Comparison of ENCODE assay signal across 9 cellular contexts in the genomic region with DNA sequence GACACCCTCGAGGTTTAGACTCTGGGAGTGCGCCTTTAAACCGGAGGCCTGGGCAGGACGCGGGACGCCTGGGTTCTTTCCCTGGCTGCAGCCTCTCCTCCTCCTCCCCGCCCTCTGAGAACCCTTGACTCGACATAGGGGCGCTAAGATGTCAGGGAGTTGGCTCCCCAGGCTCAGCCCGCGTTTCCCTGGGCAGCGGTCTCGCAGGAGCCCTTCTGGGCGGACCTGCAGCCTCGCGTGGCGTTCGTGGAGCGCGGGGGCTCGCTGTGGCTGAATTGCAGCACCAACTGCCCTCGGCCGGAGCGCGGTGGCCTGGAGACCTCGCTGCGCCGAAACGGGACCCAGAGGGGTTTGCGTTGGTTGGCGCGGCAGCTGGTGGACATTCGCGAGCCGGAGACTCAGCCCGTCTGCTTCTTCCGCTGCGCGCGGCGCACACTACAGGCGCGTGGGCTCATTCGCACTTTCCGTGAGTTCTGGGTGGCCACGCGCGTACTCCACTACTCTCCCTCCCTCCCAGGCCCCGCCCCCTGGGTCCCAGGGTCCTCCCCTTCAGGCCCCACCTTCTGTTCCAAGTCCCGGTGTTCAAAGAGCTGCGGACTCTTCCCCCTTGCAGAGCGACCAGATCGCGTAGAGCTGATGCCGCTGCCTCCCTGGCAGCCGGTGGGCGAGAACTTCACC. TPM values are rescaled to one million over a fixed set of nuclear protein-coding genes. Genes with fewer than 3 reads are reported as not detected.
DNase-seq lines count a peak whose midpoint lies in the region; ATAC-seq and TF ChIP-seq lines count a peak whose summit lies in the region.
"Had no signal": no experiment of that assay in that cellular context is flagged by ENCODE, and none has a peak within 500 bp of the region (broad histone marks: within the 10 kb centered on the region; RNA-seq: fewer than 3 reads in every experiment).

No MANE protein-coding gene starts in this region.

- H3K36me3 ChIP-seq in BE2C, result no peaks in the 10 kb centered on the region
- peaks cover 0 to 1% of the 10 kb centered on the region in 2 donors for H3K36me3 ChIP-seq in lung (ENCODE audit: control insufficient read depth in 2 of 2, insufficient read depth in 2 of 2, low read length in 2 of 2)

- H3K27me3 ChIP-seq in BE2C, result peaks cover 86% of the 10 kb centered on the region
- no peaks in the 10 kb centered on the region for H3K27me3 ChIP-seq in lung (ENCODE audit: control insufficient read depth, insufficient read depth)

- H3K27ac ChIP-seq in lung (ENCODE audit: low read depth in 1 of 2, low read length in 1 of 2), result peak overlapping the region in 1 of 2 donors; percentile 50

- WGBS in lung, 2 donors, result 0% methylated on average over 52 to 57 of the region's 57 CpGs

- no peak for TF ChIP-seq CTCF in BE2C (IDR thresholded peaks at IDR 0.05; ENCODE audit: low read depth, low read length)
- no peak for TF ChIP-seq CTCF in choroid plexus epithelial cell (conservative IDR thresholded peaks at IDR 0.05; ENCODE audit: low read depth, low read length)
- no peak for TF ChIP-seq CTCF in lung (IDR thresholded peaks at IDR 0.05; ENCODE audit: control extremely low read depth, extremely low read depth)

- no peaks in the 10 kb centered on the region; the same call in 1 of the 2 replicates for H3K4me1 ChIP-seq in BE2C
- peaks cover 0 to 49% of the 10 kb centered on the region in 2 donors for H3K4me1 ChIP-seq in lung (ENCODE audit: control insufficient read depth in 2 of 2, insufficient read depth in 2 of 2, low read length in 2 of 2)

- no peaks in the 10 kb centered on the region for H3K9me3 Mint-ChIP-seq in T-helper 2 cell treated with Interferon-gamma antibody and Interleukin-4, amounts not matched to agents 5 μg/mL and 100 μg/mL, for 36 hours
- H3K9me3 Mint-ChIP-seq in stimulated activated naive CD8-positive, alpha-beta T cell treated with anti-CD3 and anti-CD28 coated beads, Interleukin-15, amount 100 ng/mL, for 72 hours, result no peaks in the 10 kb centered on the region

- POLR2A ChIA-PET in HEK293T (lab: Yijun Ruan, JAX), result interaction anchor here (0.7 to 4.3 kb wide), 7 partner anchors 14 to 345 kb away, joined by 3 to 41 read pairs (median 4); a partner anchor contains a TSS

- H3K9me3 ChIP-seq in BE2C, result no peaks in the 10 kb centered on the region; the same call in 1 of the 2 replicates
- peaks cover 0 to 7% of the 10 kb centered on the region in 2 donors for H3K9me3 ChIP-seq in lung (ENCODE audit: control insufficient read depth in 2 of 2, insufficient read depth in 1 of 2, low read length in 1 of 2)

- peaks cover 66% of the 10 kb centered on the region for H3K27me3 Mint-ChIP-seq in T-helper 2 cell treated with Interferon-gamma antibody and Interleukin-4, amounts not matched to agents 5 μg/mL and 100 μg/mL, for 36 hours (ENCODE audit: low read depth)
- peaks cover 87% of the 10 kb centered on the region for H3K27me3 Mint-ChIP-seq in stimulated activated naive CD8-positive, alpha-beta T cell treated with anti-CD3 and anti-CD28 coated beads, Interleukin-15, amount 100 ng/mL, for 72 hours

- CTCF ChIA-PET in HEK293T (lab: Yijun Ruan, JAX), result interaction anchor here (0.6 to 1.0 kb wide), 2 partner anchors 22 to 120 kb away, joined by 3 to 5 read pairs; no protein-coding TSS in a partner anchor

- H3K4me3 ChIP-seq in BE2C (ENCODE audit: low read depth, low read length), result peak overlapping the region; percentile 16; the same call in 1 of the 2 replicates
- H3K4me3 ChIP-seq in choroid plexus epithelial cell (ENCODE audit: low read depth, low read length), result peak overlapping the region; percentile 60
- no peak overlapping the region for H3K4me3 ChIP-seq in lung

- H3K4me3 Mint-ChIP-seq in T-helper 2 cell treated with Interferon-gamma antibody and Interleukin-4, amounts not matched to agents 5 μg/mL and 100 μg/mL, for 36 hours, result peak overlapping the region; percentile 87
- H3K4me3 Mint-ChIP-seq in stimulated activated naive CD8-positive, alpha-beta T cell treated with anti-CD3 and anti-CD28 coated beads, Interleukin-15, amount 100 ng/mL, for 72 hours, result peak overlapping the region; percentile 71 to 85

- DNase-seq in BE2C (no peak), HEK293T (ENCODE audit: extremely low spot score) (peak; percentile 64), choroid plexus epithelial cell (ENCODE audit: low read depth) (peak; percentile 59), lung (ENCODE audit: low spot score) (peak; percentile 83), cortex of kidney (lab: John Stamatoyannopoulos, UW) (no peak)
- DNase-seq in T-helper 2 cell treated with Interferon-gamma antibody and Interleukin-4, amounts not matched to agents 5 μg/mL and 100 μg/mL, for 36 hours (ENCODE audit: low spot score), result peak; percentile 54
- peak; percentile 47 to 52 for DNase-seq in stimulated activated naive CD8-positive, alpha-beta T cell treated with anti-CD3 and anti-CD28 coated beads, Interleukin-15, amount 100 ng/mL, for 72 hours

- H3K4me1 Mint-ChIP-seq in T-helper 2 cell treated with Interferon-gamma antibody and Interleukin-4, amounts not matched to agents 5 μg/mL and 100 μg/mL, for 36 hours (ENCODE audit: low read depth), result peaks cover 60% of the 10 kb centered on the region
- H3K4me1 Mint-ChIP-seq in stimulated activated naive CD8-positive, alpha-beta T cell treated with anti-CD3 and anti-CD28 coated beads, Interleukin-15, amount 100 ng/mL, for 72 hours, result peaks cover 98% of the 10 kb centered on the region

- H3K36me3 Mint-ChIP-seq in T-helper 2 cell treated with Interferon-gamma antibody and Interleukin-4, amounts not matched to agents 5 μg/mL and 100 μg/mL, for 36 hours (ENCODE audit: low read depth), result peaks cover 4% of the 10 kb centered on the region

- H3K27ac Mint-ChIP-seq in T-helper 2 cell treated with Interferon-gamma antibody and Interleukin-4, amounts not matched to agents 5 μg/mL and 100 μg/mL, for 36 hours, result no peak overlapping the region
- H3K27ac Mint-ChIP-seq in stimulated activated naive CD8-positive, alpha-beta T cell treated with anti-CD3 and anti-CD28 coated beads, Interleukin-15, amount 100 ng/mL, for 72 hours, result no peak overlapping the region

- ATAC-seq in lung (ENCODE audit: insufficient read depth, low FRiP score), result no peak
- peak; percentile 5 for ATAC-seq in stimulated activated naive CD8-positive, alpha-beta T cell treated with anti-CD3 and anti-CD28 coated beads, Interleukin-15, amount 100 ng/mL, for 72 hours
- no peak for ATAC-seq in HG02884 (IDR thresholded peaks at IDR 0.05; ENCODE audit: unreplicated experiment)

TF ChIP-seq in HEK293T, 16 proteins besides CTCF, POLR2A, EP300 and RAD21:
- TF ChIP-seq, protein P1, sequence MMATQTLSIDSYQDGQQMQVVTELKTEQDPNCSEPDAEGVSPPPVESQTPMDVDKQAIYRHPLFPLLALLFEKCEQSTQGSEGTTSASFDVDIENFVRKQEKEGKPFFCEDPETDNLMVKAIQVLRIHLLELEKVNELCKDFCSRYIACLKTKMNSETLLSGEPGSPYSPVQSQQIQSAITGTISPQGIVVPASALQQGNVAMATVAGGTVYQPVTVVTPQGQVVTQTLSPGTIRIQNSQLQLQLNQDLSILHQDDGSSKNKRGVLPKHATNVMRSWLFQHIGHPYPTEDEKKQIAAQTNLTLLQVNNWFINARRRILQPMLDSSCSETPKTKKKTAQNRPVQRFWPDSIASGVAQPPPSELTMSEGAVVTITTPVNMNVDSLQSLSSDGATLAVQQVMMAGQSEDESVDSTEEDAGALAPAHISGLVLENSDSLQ (IDR thresholded peaks at IDR 0.05), result no peak
- no peak for TF ChIP-seq FOXA1 (IDR thresholded peaks at IDR 0.05)
- TF ChIP-seq SP1 (IDR thresholded peaks at IDR 0.05), result no peak
- no peak for TF ChIP-seq SUZ12 (IDR thresholded peaks at IDR 0.05)
- TF ChIP-seq ELF4 (IDR thresholded peaks at IDR 0.05), result no peak
- no peak for TF ChIP-seq HDGF (IDR thresholded peaks at IDR 0.05; ENCODE audit: borderline replicate concordance)
- no peak for TF ChIP-seq ZNF384 (IDR thresholded peaks at IDR 0.05)
- TF ChIP-seq L3MBTL2 (conservative IDR thresholded peaks at IDR 0.05), result no peak
- TF ChIP-seq LEF1 (IDR thresholded peaks at IDR 0.05; ENCODE audit: borderline replicate concordance), result no peak
- TF ChIP-seq ARNT (IDR thresholded peaks at IDR 0.05), result no peak
- TF ChIP-seq NFRKB (IDR thresholded peaks at IDR 0.05), result no peak
- no peak for TF ChIP-seq FOXM1 (IDR thresholded peaks at IDR 0.05; ENCODE audit: borderline replicate concordance)

RNA-seq across cellular contexts. Expression of a gene that starts 1.3 kb away (rescaled TPM):
- polyA plus RNA-seq in BE2C (2012; ENCODE audit: insufficient read depth, insufficient read length, low read depth), result 0.99 TPM
- 10 to 100 TPM; 22.2 to 32.1 TPM for total RNA-seq in lung
- polyA plus RNA-seq in lung, result 10 to 100 TPM in 1 of 2 donors, 1 to 10 TPM in 1; 4.1 to 15.0 TPM

RNA-seq across cellular contexts. Expression of a gene that starts 4.3 kb away (rescaled TPM):
- 1.2 TPM for polyA plus RNA-seq in BE2C (2012; ENCODE audit: insufficient read depth, insufficient read length, low read depth)
- total RNA-seq in lung, result 10 to 100 TPM in 1 of 2 donors, 1 to 10 TPM in 1; 8.2 to 38.8 TPM
- polyA plus RNA-seq in lung, result 1 to 10 TPM; 4.6 to 8.0 TPM
- total RNA-seq: lung microvascular endothelial cell had no signal

RNA-seq across cellular contexts. Expression of a gene that starts 18.6 kb away (rescaled TPM):
- 8.0 TPM for polyA plus RNA-seq in BE2C (2012; ENCODE audit: insufficient read depth, insufficient read length, low read depth)
- 1 to 10 TPM; 3.7 to 5.1 TPM for total RNA-seq in lung
- polyA plus RNA-seq in lung, result 1 to 10 TPM; 3.0 to 6.7 TPM

RNA-seq across cellular contexts. Expression of a gene that starts 20.1 kb away (rescaled TPM):
- polyA plus RNA-seq in BE2C (2012; ENCODE audit: insufficient read depth, insufficient read length, low read depth), result 0.54 TPM
- total RNA-seq in lung, result 100 to 1,000 TPM; 179 to 191 TPM
- polyA plus RNA-seq in lung, result 100 to 1,000 TPM in 1 of 2 donors, 10 to 100 TPM in 1; 88.4 to 391 TPM

RNA-seq across cellular contexts. Expression of a gene that starts 24.8 kb away (rescaled TPM):
- 105 TPM for polyA plus RNA-seq in BE2C (2012; ENCODE audit: insufficient read depth, insufficient read length, low read depth)
- 10 to 100 TPM in 1 of 2 donors, 1 to 10 TPM in 1; 9.6 to 20.9 TPM for total RNA-seq in lung
- 10 to 100 TPM; 21.4 to 38.4 TPM for polyA plus RNA-seq in lung

Comparison
In these comparisons a context has a peak if more than half of its experiments do, and no peak if none do; other contexts are left out.
1. DNase-seq: peak in HEK293T (single experiment), T-helper 2 cell treated with Interferon-gamma antibody and Interleukin-4, amounts not matched to agents 5 μg/mL and 100 μg/mL, for 36 hours (single experiment), choroid plexus epithelial cell (single experiment), lung (single experiment) and stimulated activated naive CD8-positive, alpha-beta T cell treated with anti-CD3 and anti-CD28 coated beads, Interleukin-15, amount 100 ng/mL, for 72 hours (2 of 2); none in BE2C (single experiment) and cortex of kidney (single experiment).